Comparison of ENCODE assay signal across 1 cellular context in genomic region chr19:55671054-55671378, GRCh38.
TF ChIP-seq lines count a peak whose summit lies in the region.

No MANE protein-coding gene starts in this region.

TF ChIP-seq in GM23338, 12 proteins besides CTCF, POLR2A, EP300 and RAD21 (continued from another document):
- TF ChIP-seq ZNF462 (CRISPR knock-in tag; IDR thresholded peaks at IDR 0.05) (no peak), ETS1 (IDR thresholded peaks at IDR 0.05) (no peak), EZH2phosphoT487 (IDR thresholded peaks at IDR 0.05; ENCODE audit: unreplicated experiment) (no peak), NANOG (IDR thresholded peaks at IDR 0.05; ENCODE audit: borderline replicate concordance) (no peak), EZH2 (IDR thresholded peaks at IDR 0.05; ENCODE audit: low read depth, unreplicated experiment) (no peak), ZNF331 (CRISPR knock-in tag; IDR thresholded peaks at IDR 0.05; ENCODE audit: low read depth) (no peak), REST (IDR thresholded peaks at IDR 0.05; ENCODE audit: unreplicated experiment) (no peak), JUNB (IDR thresholded peaks at IDR 0.05; ENCODE audit: unreplicated experiment) (no peak), ZNF114 (CRISPR knock-in tag; IDR thresholded peaks at IDR 0.05) (no peak)
